Comparison of ENCODE assay signal across 8 cellular contexts in genomic region chr19:18290250-18291018, GRCh38. TPM values are rescaled to one million over a fixed set of nuclear protein-coding genes. Genes with fewer than 3 reads are reported as not detected.
A peak's percentile ranks its signal among the peaks of the same experiment; 100 is the strongest.
DNase-seq lines count a peak whose midpoint lies in the region; ATAC-seq and TF ChIP-seq lines count a peak whose summit lies in the region.

No MANE protein-coding gene starts in this region.

- CTCF ChIA-PET in T-cell (lab: Charles Lee): interaction anchor here (0.6 to 1.5 kb wide), 4 partner anchors 9 to 38 kb away, joined by 3 to 5 read pairs (median 4); partner anchors contain the start of gene JUND (in 1 of the 2)
- CTCF ChIA-PET in HEK293T (lab: Yijun Ruan, JAX): no interaction called here

- H3K27me3 Mint-ChIP-seq in T-cell: no peaks in the 10 kb centered on the region
- no peaks in the 10 kb centered on the region for H3K27me3 Mint-ChIP-seq in activated naive CD8-positive, alpha-beta T cell
- H3K27me3 Mint-ChIP-seq in naive B cell: no peaks in the 10 kb centered on the region
- no peaks in the 10 kb centered on the region for H3K27me3 Mint-ChIP-seq in stimulated activated naive CD8-positive, alpha-beta T cell treated with anti-CD3 and anti-CD28 coated beads, Interleukin-15, amount 100 ng/mL, for 72 hours

- POLR2A ChIA-PET in T-cell (lab: Charles Lee) (interaction anchor here (0.8 to 4.5 kb wide), 2 partner anchors 9 to 10 kb away, joined by 3 to 95 read pairs; partner anchors contain the start of gene JUND (in 1 of the 2)), HEK293T (lab: Yijun Ruan, JAX) (interaction anchor here (5.7 kb wide), 1 partner anchor 10 kb away, joined by 120 read pairs; the partner anchor contains the start of gene JUND)

- H3K9me3 Mint-ChIP-seq in T-cell (no peaks in the 10 kb centered on the region), naive B cell (no peaks in the 10 kb centered on the region)
- H3K9me3 Mint-ChIP-seq in activated naive CD8-positive, alpha-beta T cell (ENCODE audit: low read depth): no peaks in the 10 kb centered on the region
- peaks cover 5 to 7% of the 10 kb centered on the region in 2 donors for H3K9me3 Mint-ChIP-seq in stimulated activated naive CD8-positive, alpha-beta T cell treated with anti-CD3 and anti-CD28 coated beads, Interleukin-15, amount 100 ng/mL, for 72 hours

- H3K27ac Mint-ChIP-seq in T-cell (peak overlapping the region; percentile 93 to 96), naive B cell (peak overlapping the region; percentile 93 to 100 (median 98))
- H3K27ac Mint-ChIP-seq in activated naive CD8-positive, alpha-beta T cell: peak overlapping the region; percentile 97
- peak overlapping the region; percentile 93 to 99 for H3K27ac Mint-ChIP-seq in stimulated activated naive CD8-positive, alpha-beta T cell treated with anti-CD3 and anti-CD28 coated beads, Interleukin-15, amount 100 ng/mL, for 72 hours

- no peaks in the 10 kb centered on the region for H3K36me3 Mint-ChIP-seq in T-cell
- no peaks in the 10 kb centered on the region for H3K36me3 Mint-ChIP-seq in activated naive CD8-positive, alpha-beta T cell
- no peaks in the 10 kb centered on the region for H3K36me3 Mint-ChIP-seq in naive B cell

- H3K4me3 Mint-ChIP-seq in T-cell (peak overlapping the region; percentile 66 to 89 (median 89)), naive B cell (peak overlapping the region; percentile 88 to 99 (median 96))
- peak overlapping the region; percentile 87 for H3K4me3 Mint-ChIP-seq in activated naive CD8-positive, alpha-beta T cell
- H3K4me3 Mint-ChIP-seq in stimulated activated naive CD8-positive, alpha-beta T cell treated with anti-CD3 and anti-CD28 coated beads, Interleukin-15, amount 100 ng/mL, for 72 hours: peak overlapping the region; percentile 88 to 89

- DNase-seq in GM19240 (ENCODE audit: insufficient read length, low spot score) (peak; percentile 51), T-cell (peak in 33 of 34 experiments; percentile 47 to 85 (median 78)), naive B cell (peak; percentile 95), Ammon's horn (ENCODE audit: low spot score) (no peak), HEK293T (ENCODE audit: extremely low spot score) (no peak)
- peak; percentile 97 to 99 for DNase-seq in stimulated activated naive CD8-positive, alpha-beta T cell treated with anti-CD3 and anti-CD28 coated beads, Interleukin-15, amount 100 ng/mL, for 72 hours

- ATAC-seq in T-cell (replicated peaks in 1 of 4): peak; percentile 47 to 58 (median 54)
- peak; percentile 56 to 60 for ATAC-seq in naive B cell (ENCODE audit: low read depth in 2 of 2)
- ATAC-seq in stimulated activated naive CD8-positive, alpha-beta T cell treated with anti-CD3 and anti-CD28 coated beads, Interleukin-15, amount 100 ng/mL, for 72 hours: peak; percentile 78
- no peak for ATAC-seq in HG02981 (IDR thresholded peaks at IDR 0.05; ENCODE audit: unreplicated experiment)

- H3K4me1 Mint-ChIP-seq in T-cell (peaks cover 49 to 72% (median 68%) of the 10 kb centered on the region in 3 donors), naive B cell (peaks cover 45 to 75% (median 58%) of the 10 kb centered on the region in 3 donors)
- peaks cover 54% of the 10 kb centered on the region for H3K4me1 Mint-ChIP-seq in activated naive CD8-positive, alpha-beta T cell (ENCODE audit: low read depth)
- peaks cover 87% of the 10 kb centered on the region for H3K4me1 Mint-ChIP-seq in stimulated activated naive CD8-positive, alpha-beta T cell treated with anti-CD3 and anti-CD28 coated beads, Interleukin-15, amount 100 ng/mL, for 72 hours

TF ChIP-seq in HEK293T, 16 proteins besides CTCF, POLR2A, EP300 and RAD21:
- no peak for TF ChIP-seq ELF4 (IDR thresholded peaks at IDR 0.05)
- TF ChIP-seq ZNF384 (IDR thresholded peaks at IDR 0.05): no peak
- no peak for TF ChIP-seq SUZ12 (IDR thresholded peaks at IDR 0.05)
- no peak for TF ChIP-seq FOXK2 (IDR thresholded peaks at IDR 0.05)
- no peak for TF ChIP-seq SP1 (IDR thresholded peaks at IDR 0.05)
- TF ChIP-seq PKNOX1 (IDR thresholded peaks at IDR 0.05): no peak
- no peak for TF ChIP-seq TARDBP (IDR thresholded peaks at IDR 0.05)
- TF ChIP-seq FOXM1 (IDR thresholded peaks at IDR 0.05; ENCODE audit: borderline replicate concordance): no peak

RNA-seq across cellular contexts. Expression of gene JUND, which starts 9.0 kb away (rescaled TPM):
- total RNA-seq in T-cell: 1,000 to 10,000 TPM in 1 of 5 donors, 100 to 1,000 TPM in 4; 247 to 1,161 (median 272) TPM
- polyA plus RNA-seq in naive B cell (ENCODE audit: low read depth in 6 of 6): 100 to 1,000 TPM in 4 of 6 donors, 10 to 100 TPM in 2; 46.5 to 325 (median 154) TPM

RNA-seq across cellular contexts. Expression of gene IQCN, which starts 16.2 kb away (rescaled TPM):
- 10 to 100 TPM in 2 of 5 donors, 1 to 10 TPM in 3; 4.1 to 42.8 (median 6.3) TPM for total RNA-seq in T-cell
- 1 to 10 TPM in 3 of 6 donors, under 1 TPM in 2, not detected in 1; 0.69 to 1.9 (median 1.1) TPM for polyA plus RNA-seq in naive B cell (ENCODE audit: low read depth in 6 of 6)

RNA-seq across cellular contexts. Expression of gene LSM4, which starts 32.4 kb away (rescaled TPM):
- total RNA-seq in T-cell: 10 to 100 TPM; 58.5 to 82.7 (median 69.1) TPM
- polyA plus RNA-seq in naive B cell (ENCODE audit: low read depth in 6 of 6): 100 to 1,000 TPM; 111 to 157 (median 123) TPM

RNA-seq across cellular contexts. Expression of gene PGPEP1, which starts 50.0 kb away (rescaled TPM):
- 10 to 100 TPM; 35.7 to 52.6 (median 45.1) TPM for total RNA-seq in T-cell
- 10 to 100 TPM in 2 of 6 donors, 1 to 10 TPM in 4; 4.0 to 11.8 (median 8.0) TPM for polyA plus RNA-seq in naive B cell (ENCODE audit: low read depth in 6 of 6)

Comparison
In these comparisons a context has a peak if more than half of its experiments do, and no peak if none do; other contexts are left out.
1. DNase-seq: peak in GM19240 (single experiment), T-cell (33 of 34), naive B cell (single experiment) and stimulated activated naive CD8-positive, alpha-beta T cell treated with anti-CD3 and anti-CD28 coated beads, Interleukin-15, amount 100 ng/mL, for 72 hours (2 of 2); none in Ammon's horn (single experiment) and HEK293T (single experiment).
2. Peak in every context shown above with its lines, with median percentiles within 50 percentile points of each other: H3K27ac Mint-ChIP-seq and H3K4me3 Mint-ChIP-seq.